In genomic region chr18:8705280-8705940, GRCh38 we compare ENCODE assay signal across 8 cellular contexts. TPM values are rescaled to one million over a fixed set of nuclear protein-coding genes. Genes with fewer than 3 reads are reported as not detected.
DNase-seq lines count a peak whose midpoint lies in the region; ATAC-seq, FAIRE-seq and TF ChIP-seq lines count a peak whose summit lies in the region.

Gene MTCL1, plus strand, starts transcription at chr18:8705556. Its CDS starts 105 bp downstream, at chr18:8705661.

- peak within 1 kb of the TSS; percentile 80 for H3K4me3 Mint-ChIP-seq in activated naive CD4-positive, alpha-beta T cell treated with anti-CD3 and anti-CD28 coated beads for 36 hours

- FAIRE-seq in GM18507 (lab: Jason Lieb, UNC): no peak

- H3K4me3 ChIP-seq in AG09309 (ENCODE audit: control insufficient read depth, low read depth, low read length): peak within 1 kb of the TSS; percentile 73

- H3K36me3 Mint-ChIP-seq in activated naive CD4-positive, alpha-beta T cell treated with anti-CD3 and anti-CD28 coated beads for 36 hours (ENCODE audit: low read depth): no peaks in the 10 kb centered on the region

- ATAC-seq in HG02885 (IDR thresholded peaks at IDR 0.05; ENCODE audit: poor library complexity, unreplicated experiment) (peak; percentile 48), omental fat pad (ENCODE audit: low FRiP score) (peak; percentile 38)

- peaks cover 42% of the 10 kb centered on the region for H3K27me3 Mint-ChIP-seq in activated naive CD4-positive, alpha-beta T cell treated with anti-CD3 and anti-CD28 coated beads for 36 hours (ENCODE audit: low read depth)

- TF ChIP-seq CTCF in AG09309 (IDR thresholded peaks at IDR 0.05; ENCODE audit: control insufficient read depth, insufficient read depth, low read depth, low read length, missing control alignments): no peak
- TF ChIP-seq CTCF in omental fat pad (IDR thresholded peaks at IDR 0.05): no peak

- no peak for DNase-seq in AG09309 (ENCODE audit: low read depth)
- DNase-seq in GM18507 (ENCODE audit: extremely low spot score, insufficient read length, low read depth): peak; percentile 35
- DNase-seq in NCI-H345 treated with DMSO at 0.1 percent for 48 hours (lab: John Stamatoyannopoulos, UW; ENCODE audit: unreplicated experiment): peak; percentile 23
- DNase-seq in activated naive CD4-positive, alpha-beta T cell treated with anti-CD3 and anti-CD28 coated beads for 36 hours: peak; percentile 12
- peak; percentile 77 for DNase-seq in glomerular visceral epithelial cell (ENCODE audit: extremely low spot score)
- no peak for DNase-seq in omental fat pad (ENCODE audit: low spot score)
- no peak for DNase-seq in NCI-H2029 treated with DMSO at 0.1 percent for 48 hours (lab: John Stamatoyannopoulos, UW)

- peaks cover 12% of the 10 kb centered on the region for H3K4me1 Mint-ChIP-seq in activated naive CD4-positive, alpha-beta T cell treated with anti-CD3 and anti-CD28 coated beads for 36 hours (ENCODE audit: low read depth)

- no peak within 1 kb of the TSS for H3K27ac Mint-ChIP-seq in activated naive CD4-positive, alpha-beta T cell treated with anti-CD3 and anti-CD28 coated beads for 36 hours

- CTCF ChIA-PET in activated naive CD4-positive, alpha-beta T cell treated with anti-CD3 and anti-CD28 coated beads for 36 hours (lab: Charles Lee): interaction anchor here (1.3 kb wide), 1 partner anchor 278 kb away, joined by 3 read pairs; no protein-coding TSS in a partner anchor

- intact Hi-C loops in activated naive CD4-positive, alpha-beta T cell treated with anti-CD3 and anti-CD28 coated beads for 36 hours (cut with micrococcal nuclease): loop anchor here (1.0 to 2.0 kb wide), 5 partner anchors 97 to 1207 kb away; partner anchors contain the start of genes ANKRD12, RAB12, RALBP1 and TWSG1

- H3K9me3 Mint-ChIP-seq in activated naive CD4-positive, alpha-beta T cell treated with anti-CD3 and anti-CD28 coated beads for 36 hours: no peaks in the 10 kb centered on the region

RNA-seq across cellular contexts. Expression of gene MTCL1, which starts in this region (rescaled TPM):
- under 1 TPM; 0.15 to 0.31 TPM for total RNA-seq in activated naive CD4-positive, alpha-beta T cell treated with anti-CD3 and anti-CD28 coated beads for 36 hours
- total RNA-seq in omental fat pad: 1 to 10 TPM; 1.6 to 3.5 (median 2.0) TPM

Comparison
In these comparisons a context has a peak if more than half of its experiments do, and no peak if none do; other contexts are left out.
1. Peak in DNase-seq in activated naive CD4-positive, alpha-beta T cell treated with anti-CD3 and anti-CD28 coated beads for 36 hours; RNA of the gene not detected or under 1 TPM.
2. DNase-seq: peak in GM18507 (single experiment), NCI-H345 treated with DMSO at 0.1 percent for 48 hours (single experiment) and glomerular visceral epithelial cell (single experiment); none in AG09309 (single experiment), omental fat pad (single experiment) and NCI-H2029 treated with DMSO at 0.1 percent for 48 hours (single experiment).